In the genomic region with DNA sequence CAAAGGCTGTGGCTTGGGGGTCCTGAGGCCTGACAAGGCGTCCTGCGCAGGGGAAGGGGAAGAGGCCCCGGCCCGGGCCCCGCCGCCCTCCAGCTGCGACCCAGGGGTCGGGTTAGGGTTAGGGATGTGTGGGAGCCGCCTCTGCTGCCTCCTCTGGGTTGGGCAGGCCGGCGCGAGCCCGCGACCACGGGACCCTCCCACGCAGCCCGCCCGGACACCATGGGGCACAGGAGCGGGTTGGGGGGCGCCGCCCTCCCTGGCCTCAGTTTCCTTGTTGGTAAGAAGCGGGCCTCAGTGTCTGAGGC, we compare ENCODE assay signal across 8 cellular contexts. TPM values are rescaled to one million over a fixed set of nuclear protein-coding genes. Genes with fewer than 3 reads are reported as not detected.
DNase-seq lines count a peak whose midpoint lies in the region; ATAC-seq and TF ChIP-seq lines count a peak whose summit lies in the region.

No MANE protein-coding gene starts in this region.

- no peak for TF ChIP-seq CTCF in ascending aorta (IDR thresholded peaks at IDR 0.05)
- TF ChIP-seq CTCF in type B pancreatic cell (conservative IDR thresholded peaks at IDR 0.05) = no peak
- no peak for TF ChIP-seq CTCF in GM20000 (IDR thresholded peaks at IDR 0.05; ENCODE audit: extremely low read depth, missing control alignments)

- intact Hi-C loops in ascending aorta (cut with DNase I) = loop anchor here (2.0 kb wide), 2 partner anchors 26 to 48 kb away; a partner anchor contains a TSS

- DNase-seq in CMK (ENCODE audit: low read depth) = peak; percentile 41
- no peak for DNase-seq in ascending aorta (ENCODE audit: low spot score in 2 of 2)
- no peak for DNase-seq in left lobe of liver (ENCODE audit: low spot score)
- DNase-seq in type B pancreatic cell (ENCODE audit: extremely low spot score, unreplicated experiment) = no peak
- DNase-seq in GM20000 (ENCODE audit: low spot score) = no peak
- DNase-seq in NCI-H2107 treated with DMSO at 0.1 percent for 48 hours (lab: John Stamatoyannopoulos, UW; ENCODE audit: unreplicated experiment) = no peak
- no peak for DNase-seq in NCI-H2029 (lab: John Stamatoyannopoulos, UW)

- peak overlapping the region; percentile 79 to 90 for H3K4me3 ChIP-seq in ascending aorta

- no peaks in the 10 kb centered on the region for H3K9me3 Mint-ChIP-seq in type B pancreatic cell

- no peak overlapping the region for H3K27ac Mint-ChIP-seq in type B pancreatic cell

- H3K4me1 Mint-ChIP-seq in type B pancreatic cell (ENCODE audit: unreplicated experiment) = peaks cover 7% of the 10 kb centered on the region

- H3K36me3 Mint-ChIP-seq in type B pancreatic cell = no peaks in the 10 kb centered on the region

- no peaks in the 10 kb centered on the region for H3K9me3 ChIP-seq in ascending aorta

- H3K36me3 ChIP-seq in ascending aorta = peaks cover 16 to 27% of the 10 kb centered on the region in 2 donors

- peak; percentile 9 for ATAC-seq in HG03045 (IDR thresholded peaks at IDR 0.05; ENCODE audit: unreplicated experiment)
- peak; percentile 29 for ATAC-seq in left lobe of liver

- H3K27me3 Mint-ChIP-seq in type B pancreatic cell = no peaks in the 10 kb centered on the region

- peak overlapping the region; percentile 84 for H3K4me3 Mint-ChIP-seq in type B pancreatic cell

- H3K27ac ChIP-seq in ascending aorta = peak overlapping the region; percentile 39 to 46

- H3K4me1 ChIP-seq in ascending aorta = peaks cover 4 to 17% of the 10 kb centered on the region in 2 donors

- no peaks in the 10 kb centered on the region for H3K27me3 ChIP-seq in ascending aorta

RNA-seq across cellular contexts. Expression of a gene that starts 0.4 kb away (rescaled TPM):
- total RNA-seq in ascending aorta = 103 TPM
- 18.3 TPM for total RNA-seq in left lobe of liver
- total RNA-seq in type B pancreatic cell (ENCODE audit: low replicate concordance) = 41.4 and 44.5 TPM in 2 replicates

RNA-seq across cellular contexts. Expression of a gene that starts 13.5 kb away (rescaled TPM):
- total RNA-seq in ascending aorta (9.7 TPM), left lobe of liver (1.2 TPM), type B pancreatic cell (ENCODE audit: low replicate concordance) (5.6 and 8.5 TPM in 2 replicates)

RNA-seq across cellular contexts. Expression of a gene that starts 14.2 kb away (rescaled TPM):
- 8.2 TPM for total RNA-seq in ascending aorta
- total RNA-seq in left lobe of liver = 0.38 TPM
- total RNA-seq in type B pancreatic cell (ENCODE audit: low replicate concordance) = 1.2 and 3.9 TPM in 2 replicates

RNA-seq across cellular contexts. Expression of a gene that starts 19.5 kb away (rescaled TPM):
- total RNA-seq in ascending aorta = 105 TPM
- 37.1 TPM for total RNA-seq in left lobe of liver
- 33.5 and 34.8 TPM in 2 replicates for total RNA-seq in type B pancreatic cell (ENCODE audit: low replicate concordance)

RNA-seq across cellular contexts. Expression of a gene that starts 20.1 kb away (rescaled TPM):
- 1.7 TPM for total RNA-seq in ascending aorta
- total RNA-seq in left lobe of liver = 0.08 TPM
- 0.77 and 0.81 TPM in 2 replicates for total RNA-seq in type B pancreatic cell (ENCODE audit: low replicate concordance)
